1 cellular context compared by ENCODE assay signal in the genomic region with DNA sequence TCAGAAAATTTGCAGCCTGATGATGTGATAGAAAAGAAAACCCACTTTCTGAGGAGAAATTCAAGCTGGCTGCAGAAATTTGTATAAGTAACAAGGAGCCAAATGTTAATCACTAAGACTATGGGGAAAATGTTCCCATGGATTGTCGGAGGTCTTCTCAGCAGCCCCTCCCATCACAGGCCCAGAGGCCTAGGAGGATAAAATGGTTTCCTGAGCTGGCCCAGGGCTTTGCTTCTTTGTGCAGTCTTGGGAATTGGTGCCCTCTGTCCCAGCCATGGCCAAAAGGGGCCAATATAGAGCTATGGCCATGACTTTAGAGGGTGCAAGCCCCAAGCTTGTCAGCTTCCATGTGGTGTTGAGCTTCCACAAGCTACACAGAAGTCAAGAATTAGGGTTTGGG.
TF ChIP-seq lines count a peak whose summit lies in the region.

No MANE protein-coding gene starts in this region.

TF ChIP-seq in HEK293, 187 proteins besides CTCF, POLR2A, EP300 and RAD21 (continued from another document):
- TF ChIP-seq ZNF548 (tag by site-specific recombination; IDR thresholded peaks at IDR 0.05) (no peak), ZNF585B (tag by site-specific recombination; IDR thresholded peaks at IDR 0.05) (peak; percentile 94), SETDB1 (IDR thresholded peaks at IDR 0.05; ENCODE audit: insufficient read length, low read length) (peak; percentile 74), ZNF24 (tag by site-specific recombination; IDR thresholded peaks at IDR 0.05) (no peak), ZNF114 (tag by site-specific recombination; IDR thresholded peaks at IDR 0.05) (no peak), ZNF248 (tag by site-specific recombination; IDR thresholded peaks at IDR 0.05) (no peak), YY1 (tag by site-specific recombination; IDR thresholded peaks at IDR 0.05) (no peak), EGR2 (tag by site-specific recombination; IDR thresholded peaks at IDR 0.05; ENCODE audit: low read depth) (no peak), ZNF132 (tag by site-specific recombination; IDR thresholded peaks at IDR 0.05; ENCODE audit: borderline replicate concordance) (no peak), BCL11B (tag by site-specific recombination; IDR thresholded peaks at IDR 0.05; ENCODE audit: low read depth) (no peak)
- TF ChIP-seq, protein P1, sequence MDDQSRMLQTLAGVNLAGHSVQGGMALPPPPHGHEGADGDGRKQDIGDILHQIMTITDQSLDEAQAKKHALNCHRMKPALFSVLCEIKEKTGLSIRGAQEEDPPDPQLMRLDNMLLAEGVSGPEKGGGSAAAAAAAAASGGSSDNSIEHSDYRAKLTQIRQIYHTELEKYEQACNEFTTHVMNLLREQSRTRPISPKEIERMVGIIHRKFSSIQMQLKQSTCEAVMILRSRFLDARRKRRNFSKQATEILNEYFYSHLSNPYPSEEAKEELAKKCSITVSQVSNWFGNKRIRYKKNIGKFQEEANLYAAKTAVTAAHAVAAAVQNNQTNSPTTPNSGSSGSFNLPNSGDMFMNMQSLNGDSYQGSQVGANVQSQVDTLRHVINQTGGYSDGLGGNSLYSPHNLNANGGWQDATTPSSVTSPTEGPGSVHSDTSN (CRISPR knock-in tag; IDR thresholded peaks at IDR 0.05) = no peak
